1 cellular context compared by ENCODE assay signal in genomic region chr15:63396546-63396939, GRCh38.
TF ChIP-seq lines count a peak whose summit lies in the region.

No MANE protein-coding gene starts in this region.

TF ChIP-seq in K562, 482 proteins besides CTCF, POLR2A, EP300 and RAD21 (continued from another document and continues in another):
- TF ChIP-seq CREB3 (tag; conservative IDR thresholded peaks at IDR 0.05; ENCODE audit: low read depth), result peak; percentile 53; the same call in 1 of the 2 replicates
- TF ChIP-seq FOXM1 (IDR thresholded peaks at IDR 0.05; ENCODE audit: low read depth), result no peak
- no peak for TF ChIP-seq FOXM1 (CRISPR knock-in tag; IDR thresholded peaks at IDR 0.05; ENCODE audit: low read depth)
- peak; percentile 53 for TF ChIP-seq SMARCA4 (IDR thresholded peaks at IDR 0.05)
- peak in 1 of 2 experiments; percentile 52; a peak in 2 of 4 replicates for TF ChIP-seq FOXK2 (conservative IDR thresholded peaks at IDR 0.05 in 1 of 2, IDR thresholded peaks at IDR 0.05 in 1 of 2; ENCODE audit: low read depth in 2 of 2)
- peak; percentile 45; the same call in 1 of the 2 replicates for TF ChIP-seq TCF3 (CRISPR knock-in tag; IDR thresholded peaks at IDR 0.05)
- TF ChIP-seq ID3 (CRISPR knock-in tag; IDR thresholded peaks at IDR 0.05), result no peak
- TF ChIP-seq ID3 (tag; IDR thresholded peaks at IDR 0.05), result no peak
- 0 out of 2 replicates have a peak, but pooled peaks have one; percentile 41 for TF ChIP-seq ZNF583 (CRISPR knock-in tag; IDR thresholded peaks at IDR 0.05)
- TF ChIP-seq PHTF2 (CRISPR knock-in tag; IDR thresholded peaks at IDR 0.05), result no peak
- no peak for TF ChIP-seq ZBTB9 (CRISPR knock-in tag; IDR thresholded peaks at IDR 0.05)
- 0 out of 2 replicates have a peak, but pooled peaks have one; percentile 33 for TF ChIP-seq TEAD4 (IDR thresholded peaks at IDR 0.05; ENCODE audit: low read length)
- TF ChIP-seq TEAD4 (CRISPR knock-in tag; IDR thresholded peaks at IDR 0.05; ENCODE audit: borderline replicate concordance), result no peak
- 0 out of 4 replicates have a peak, but pooled peaks of 1 of the 2 experiments have one; percentile 6 for TF ChIP-seq FOXA3 (CRISPR knock-in tag; conservative IDR thresholded peaks at IDR 0.05 in 1 of 2, IDR thresholded peaks at IDR 0.05 in 1 of 2)
- peak; percentile 56; the same call in 1 of the 2 replicates for TF ChIP-seq L3MBTL2 (IDR thresholded peaks at IDR 0.05)
- no peak for TF ChIP-seq TAF15 (IDR thresholded peaks at IDR 0.05; ENCODE audit: low read depth, low read length)
- no peak for TF ChIP-seq YBX1 (IDR thresholded peaks at IDR 0.05)
- TF ChIP-seq NCOA2 (IDR thresholded peaks at IDR 0.05; ENCODE audit: partially characterized antibody in 2 of 2), result no peak
- TF ChIP-seq CTBP1 (IDR thresholded peaks at IDR 0.05; ENCODE audit: borderline replicate concordance), result peak; percentile 53; the same call in 1 of the 2 replicates
- peak; percentile 71; the same call in 1 of the 2 replicates for TF ChIP-seq NBN (IDR thresholded peaks at IDR 0.05; ENCODE audit: low read depth)
- TF ChIP-seq CBFA2T2 (conservative IDR thresholded peaks at IDR 0.05), result 0 out of 2 replicates have a peak, but pooled peaks have one; percentile 10
- TF ChIP-seq TFAM (CRISPR knock-in tag; conservative IDR thresholded peaks at IDR 0.05), result no peak
- peak; percentile 42 for TF ChIP-seq ZNF592 (IDR thresholded peaks at IDR 0.05)
- TF ChIP-seq JUND (IDR thresholded peaks at IDR 0.05; ENCODE audit: borderline replicate concordance, low read depth, low read length), result peak; percentile 30; the same call in 1 of the 2 replicates
- TF ChIP-seq JUND (tag; IDR thresholded peaks at IDR 0.05; ENCODE audit: borderline replicate concordance, low read depth, low read length), result peak; percentile 39; the same call in 1 of the 3 replicates
- peak; percentile 67; the same call in 1 of the 2 replicates for TF ChIP-seq CEBPG (CRISPR knock-in tag; IDR thresholded peaks at IDR 0.05)
- peak; percentile 79 to 81 for TF ChIP-seq CEBPG (tag; conservative IDR thresholded peaks at IDR 0.05 in 1 of 2, IDR thresholded peaks at IDR 0.05 in 1 of 2)
- TF ChIP-seq ZNF639 (CRISPR knock-in tag; conservative IDR thresholded peaks at IDR 0.05 in 1 of 2, IDR thresholded peaks at IDR 0.05 in 1 of 2), result peak in 1 of 2 experiments; percentile 44; a peak in 1 of 4 replicates
- 0 out of 2 replicates have a peak, but pooled peaks have one; percentile 9 for TF ChIP-seq MGA (IDR thresholded peaks at IDR 0.05)
- TF ChIP-seq MAFG (tag; conservative IDR thresholded peaks at IDR 0.05), result no peak
- no peak for TF ChIP-seq ZFP30 (CRISPR knock-in tag; IDR thresholded peaks at IDR 0.05; ENCODE audit: borderline replicate concordance)
- no peak for TF ChIP-seq CREBBP (IDR thresholded peaks at IDR 0.05; ENCODE audit: low read depth, low read length)
- no peak for TF ChIP-seq ZNF384 (IDR thresholded peaks at IDR 0.05; ENCODE audit: low read depth, low read length)
- no peak for TF ChIP-seq ZNF408 (CRISPR knock-in tag; IDR thresholded peaks at IDR 0.05; ENCODE audit: low read depth)
- peak; percentile 21; the same call in 1 of the 2 replicates for TF ChIP-seq TAF7 (tag; IDR thresholded peaks at IDR 0.05)
- TF ChIP-seq MNT (conservative IDR thresholded peaks at IDR 0.05), result 0 out of 4 replicates have a peak, but pooled peaks of 1 of the 2 experiments have one; percentile 28
- no peak for TF ChIP-seq FOXJ2 (tag; IDR thresholded peaks at IDR 0.05)
- TF ChIP-seq TARDBP (IDR thresholded peaks at IDR 0.05), result no peak
- no peak for TF ChIP-seq PHB2 (IDR thresholded peaks at IDR 0.05; ENCODE audit: low read depth)
- peak; percentile 47; the same call in 1 of the 2 replicates for TF ChIP-seq ARID1B (IDR thresholded peaks at IDR 0.05)
- no peak for TF ChIP-seq ZNF695 (CRISPR knock-in tag; IDR thresholded peaks at IDR 0.05)
- TF ChIP-seq CSDE1 (IDR thresholded peaks at IDR 0.05), result 0 out of 4 replicates have a peak, but pooled peaks of 1 of the 2 experiments have one; percentile 8
- peak; percentile 10; the same call in 1 of the 2 replicates for TF ChIP-seq ATF7 (IDR thresholded peaks at IDR 0.05)
